19 cellular contexts compared by ENCODE assay signal in the genomic region with DNA sequence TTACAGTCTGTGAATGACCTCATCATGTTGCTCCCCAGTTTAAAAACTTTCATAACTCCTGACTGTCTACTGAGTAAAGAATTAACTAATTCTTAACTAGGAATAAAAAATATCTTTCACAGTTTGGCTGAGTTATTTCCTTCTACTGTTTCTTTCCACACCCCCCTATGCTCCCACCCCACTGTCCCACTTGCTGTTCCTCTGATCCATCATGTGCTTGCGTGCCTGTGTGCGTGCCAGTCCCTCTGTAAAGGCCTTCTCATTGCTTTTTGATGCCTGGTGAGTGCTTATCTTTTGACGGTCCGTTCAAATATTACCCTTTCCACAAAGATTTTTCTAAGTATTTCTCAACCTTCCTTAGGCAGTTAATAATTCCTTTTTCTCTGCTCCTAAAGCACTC. TPM values are rescaled to one million over a fixed set of nuclear protein-coding genes. Genes with fewer than 3 reads are reported as not detected.
A peak's percentile ranks its signal among the peaks of the same experiment; 100 is the strongest.
DNase-seq lines count a peak whose midpoint lies in the region; ATAC-seq, FAIRE-seq and TF ChIP-seq lines count a peak whose summit lies in the region.
"Had no signal": no experiment of that assay in that cellular context is flagged by ENCODE, and none has a peak within 500 bp of the region (broad histone marks: within the 10 kb centered on the region; RNA-seq: fewer than 3 reads in every experiment).

No MANE protein-coding gene starts in this region.

- CTCF ChIA-PET in endothelial cell of umbilical vein (lab: Charles Lee), result no interaction called here

- H3K9me1 ChIP-seq in endothelial cell of umbilical vein (replicated peaks; ENCODE audit: control insufficient read depth, extremely low read depth, insufficient read depth, low read length), result peaks cover 3% of the 10 kb centered on the region

- no peaks in the 10 kb centered on the region for H4K20me1 ChIP-seq in endothelial cell of umbilical vein (replicated peaks; ENCODE audit: control insufficient read depth, extremely low read depth, insufficient read depth, low read length)

- H3K27me3 ChIP-seq in endothelial cell of umbilical vein (ENCODE audit: control insufficient read depth in 2 of 2, insufficient read depth in 2 of 2, low read length in 2 of 2), result no peaks in the 10 kb centered on the region
- H3K27me3 ChIP-seq: MG63 had no signal

- POLR2A ChIA-PET in endothelial cell of umbilical vein (lab: Charles Lee), result no interaction called here

- H2AFZ ChIP-seq in endothelial cell of umbilical vein (ENCODE audit: low read depth, low read length), result no peak overlapping the region
- H2AFZ ChIP-seq: PC-9 had no signal

- BruUV-seq in endothelial cell of umbilical vein (replicated peaks; lab: Mats Ljungman, UMichigan), result no TSS peak

- H3K4me1 ChIP-seq in endothelial cell of umbilical vein (ENCODE audit: control insufficient read depth, extremely low read depth, insufficient read depth, low read length), result peaks cover 21% of the 10 kb centered on the region

- intact Hi-C loops in endothelial cell of umbilical vein (cut with micrococcal nuclease), result no loop called here

- H3K36me3 ChIP-seq in endothelial cell of umbilical vein (ENCODE audit: control insufficient read depth in 2 of 2, extremely low read depth in 1 of 2, insufficient read depth in 2 of 2, low read length in 2 of 2), result peaks cover 0 to 4% of the 10 kb centered on the region in 2 experiments
- H3K36me3 ChIP-seq: MG63 had no signal

- H3K4me3 Mint-ChIP-seq in HFFc6 (no peak overlapping the region), nephron (no peak overlapping the region)

- dilution Hi-C loops in endothelial cell of umbilical vein (cut with MboI; ENCODE audit: extremely low pct_ligation_motif_present, low sequenced_read_pairs), result no loop called here

- H3K4me3 ChIP-seq in endothelial cell of umbilical vein (replicated peaks in 1 of 3; ENCODE audit: insufficient read depth in 1 of 3, low read depth in 1 of 3, low read length in 3 of 3) (no peak overlapping the region), coronary artery (no peak overlapping the region)
- H3K4me3 ChIP-seq: A549, MG63, PC-9 had no signal

- in situ Hi-C loops in ACHN (cut with HindIII; ENCODE audit: low pct_ligation_motif_present, low pct_unique_long_range_greater_than_20kb, low sequenced_read_pairs), result no loop called here

- H3K4me1 Mint-ChIP-seq in HFFc6 (ENCODE audit: low read depth) (peaks cover 45% of the 10 kb centered on the region), nephron (peaks cover 30% of the 10 kb centered on the region)

- H3K4me2 ChIP-seq in endothelial cell of umbilical vein (ENCODE audit: insufficient read depth, low read length), result peak overlapping the region; percentile 16
- H3K4me2 ChIP-seq: A549, PC-9 had no signal

- no peak for TF ChIP-seq POLR2A in endothelial cell of umbilical vein (IDR thresholded peaks at IDR 0.05; ENCODE audit: low read depth, low read length)

- no peak for TF ChIP-seq CTCF in HFFc6 (IDR thresholded peaks at IDR 0.05)
- TF ChIP-seq CTCF in endothelial cell of umbilical vein (IDR thresholded peaks at IDR 0.05; ENCODE audit: extremely low read depth in 1 of 2, insufficient read depth in 1 of 2, low read depth in 1 of 2, low read length in 2 of 2), result no peak
- no peak for TF ChIP-seq CTCF in nephron (IDR thresholded peaks at IDR 0.05; ENCODE audit: unreplicated experiment in 3 of 3)
- TF ChIP-seq CTCF in coronary artery (IDR thresholded peaks at IDR 0.05), result no peak

- DNase-seq in ACHN (peak; percentile 12), HFFc6 (no peak), endothelial cell of umbilical vein (ENCODE audit: low read depth, low spot score) (no peak), coronary artery (ENCODE audit: low spot score) (no peak)
- no peak for DNase-seq in activated CD4-positive, alpha-beta T cell treated with anti-CD3 and anti-CD28 coated beads for 48 hours
- DNase-seq in activated CD8-positive, alpha-beta memory T cell treated with anti-CD3 and anti-CD28 coated beads, Interleukin-2, amount 50 U/mL, for 4 hours, result no peak
- DNase-seq: COR-L47, H7, IMR-90, Karpas-422, MG63, NCI-H1092 treated with DMSO at 0.1 percent for 48 hours, NCI-H2081 treated with DMSO at 0.1 percent for 48 hours, NCI-H524, PC-9 had no signal

- H3K27ac ChIP-seq in endothelial cell of umbilical vein (ENCODE audit: insufficient read depth, low read depth, low read length), result no peak overlapping the region
- peak overlapping the region in 1 of 2 donors; percentile 26 for H3K27ac ChIP-seq in coronary artery
- H3K27ac ChIP-seq: A549, C4-2B, PC-9 had no signal

- H3K27ac Mint-ChIP-seq in HFFc6 (peak overlapping the region; percentile 3; the same call in 1 of the 2 replicates), nephron (peak overlapping the region; percentile 34 to 47 (median 46))

- H3K9me3 Mint-ChIP-seq in HFFc6 (no peaks in the 10 kb centered on the region), nephron (no peaks in the 10 kb centered on the region)

- FAIRE-seq in endothelial cell of umbilical vein (lab: Jason Lieb, UNC), result no peak
- FAIRE-seq: A549 had no signal

- no peak overlapping the region for H3K9ac ChIP-seq in endothelial cell of umbilical vein (replicated peaks; ENCODE audit: extremely low read depth, insufficient read depth, low read length)

- H3K79me2 ChIP-seq in endothelial cell of umbilical vein (ENCODE audit: control insufficient read depth, insufficient read depth, low read length), result no peaks in the 10 kb centered on the region

- H3K9me3 ChIP-seq in endothelial cell of umbilical vein (replicated peaks; ENCODE audit: control insufficient read depth, insufficient read depth, low read length), result no peaks in the 10 kb centered on the region
- H3K9me3 ChIP-seq: A549, MG63 had no signal

- no peaks in the 10 kb centered on the region; the same call in 1 of the 2 replicates for H3K27me3 Mint-ChIP-seq in HFFc6 (ENCODE audit: insufficient read depth)
- H3K27me3 Mint-ChIP-seq in nephron (ENCODE audit: low read depth), result no peaks in the 10 kb centered on the region

- ATAC-seq in GM18907 (IDR thresholded peaks at IDR 0.05; ENCODE audit: unreplicated experiment), result no peak
- ATAC-seq: A549 had no signal

- H3K36me3 Mint-ChIP-seq in HFFc6 (ENCODE audit: low read depth) (peaks cover 27% of the 10 kb centered on the region), nephron (ENCODE audit: low read depth) (peaks cover 38% of the 10 kb centered on the region)

TF ChIP-seq in endothelial cell of umbilical vein, 7 proteins besides CTCF, POLR2A, EP300 and RAD21:
- no peak for TF ChIP-seq MAX (IDR thresholded peaks at IDR 0.05; ENCODE audit: insufficient read depth, insufficient read length)
- TF ChIP-seq JUN (IDR thresholded peaks at IDR 0.05; ENCODE audit: borderline replicate concordance, insufficient read depth, insufficient read length, low read depth), result no peak
- TF ChIP-seq POLR2AphosphoS5 (IDR thresholded peaks at IDR 0.05; ENCODE audit: insufficient read depth, low read depth, low read length), result no peak
- no peak for TF ChIP-seq MYC (IDR thresholded peaks at IDR 0.05; ENCODE audit: low read depth, low read length)
- TF ChIP-seq FOS (IDR thresholded peaks at IDR 0.05; ENCODE audit: borderline replicate concordance, insufficient read depth, low read length), result no peak
- no peak for TF ChIP-seq GATA2 (IDR thresholded peaks at IDR 0.05; ENCODE audit: insufficient read depth, insufficient read length, low read depth, low read length)

RNA-seq across cellular contexts. Expression of gene ATG16L2, which starts 55.6 kb away (rescaled TPM):
- 1 to 10 TPM; 5.4 to 9.5 (median 7.6) TPM for total RNA-seq in HFFc6 (2021; fragmentation: NEBNext Ultra II Directional; extraction: Animal tissue kit (Norgen Biotek cat#: 25700))
- 24.7 and 26.5 TPM in 2 replicates for total RNA-seq in endothelial cell of umbilical vein
- polyA plus RNA-seq in endothelial cell of umbilical vein, result 30.5 TPM in 2 replicates
- polyA plus RNA-seq in endothelial cell of umbilical vein (2011; cell fraction: cytosol; rRNA removed), result 6.3 and 10.5 TPM in 2 replicates
- 210 and 272 TPM in 2 replicates for polyA plus RNA-seq in endothelial cell of umbilical vein (2011; cell fraction: nucleus; rRNA removed)
- polyA plus RNA-seq in endothelial cell of umbilical vein (2012), result 13.6 and 19.3 TPM in 2 replicates
- polyA minus RNA-seq in endothelial cell of umbilical vein, result 29.0 and 38.9 TPM in 2 replicates
- polyA minus RNA-seq in endothelial cell of umbilical vein (2011; cell fraction: cytosol; rRNA and poly(A)+ RNA removed), result 3.0 TPM
- 43.4 and 44.2 TPM in 2 replicates for polyA minus RNA-seq in endothelial cell of umbilical vein (2011; cell fraction: nucleus; rRNA and poly(A)+ RNA removed)
